In genomic region chr7:151254851-151255250, GRCh38 we compare ENCODE assay signal across 28 cellular contexts. TPM values are rescaled to one million over a fixed set of nuclear protein-coding genes. Genes with fewer than 3 reads are reported as not detected.
"Had no signal": no experiment of that assay in that cellular context is flagged by ENCODE, and none has a peak within 500 bp of the region (broad histone marks: within the 10 kb centered on the region; RNA-seq: fewer than 3 reads in every experiment).

No MANE protein-coding gene starts in this region.

- ATAC-seq: activated CD4-positive, CD25-positive, alpha-beta regulatory T cell treated with anti-CD3 and anti-CD28 coated beads, Interleukin-2, amount 50 U/mL, for 24 hours; activated CD8-positive, alpha-beta T cell treated with anti-CD3 and anti-CD28 coated beads for 36 hours; activated T-cell treated with anti-CD3 and anti-CD28 coated beads, Interleukin-2, amount 50 U/mL, for 72 hours; Panc1; SK-N-SH treated with all-trans-retinoic acid at 6 μM for 48 hours had no signal

- H3K36me3 Mint-ChIP-seq: activated naive CD8-positive, alpha-beta T cell treated with anti-CD3 and anti-CD28 coated beads, Interleukin-2, amount 10 ng/mL, durations not matched to agents 7 days and 5 days had no signal

- H3K27ac Mint-ChIP-seq: activated CD8-positive, alpha-beta T cell treated with anti-CD3 and anti-CD28 coated beads for 36 hours; activated naive CD8-positive, alpha-beta T cell treated with anti-CD3 and anti-CD28 coated beads, Interleukin-2, amount 10 ng/mL, durations not matched to agents 7 days and 5 days; activated T-cell treated with anti-CD3 and anti-CD28 coated beads, Interleukin-2, amount 50 U/mL, for 72 hours had no signal

- H3K36me3 ChIP-seq: adrenal gland, breast epithelium had no signal

- H3K27me3 ChIP-seq: adrenal gland, breast epithelium, SJSA1 had no signal

- H3K27ac ChIP-seq: adrenal gland, KMS-11, SJSA1 had no signal

- H3K4me2 ChIP-seq: KMS-11 had no signal

- H3K9me3 ChIP-seq: adrenal gland, breast epithelium, SJSA1 had no signal

- DNase-seq: activated CD4-positive, alpha-beta T cell treated with anti-CD3 and anti-CD28 coated beads for 4 hours; activated CD8-positive, alpha-beta memory T cell treated with anti-CD3 and anti-CD28 coated beads, Interleukin-2, amount 50 U/mL, for 4 hours; activated CD8-positive, alpha-beta T cell treated with anti-CD3 and anti-CD28 coated beads for 36 hours; activated naive CD4-positive, alpha-beta T cell treated with anti-CD3 and anti-CD28 coated beads, Interleukin-2, amount 50 U/mL, for 16 hours; activated naive CD8-positive, alpha-beta T cell treated with anti-CD3 and anti-CD28 coated beads, Interleukin-2, amount 10 ng/mL, durations not matched to agents 7 days and 5 days; activated T-cell treated with anti-CD3 and anti-CD28 coated beads, Interleukin-2, amount 50 U/mL, for 72 hours; anterior cingulate cortex; NCI-H1092; NCI-H1417; NCI-H1930; NCI-H2171 treated with DMSO at 0.1 percent for 48 hours; NCI-H345; NCI-H510A; NCI-H526 treated with DMSO at 0.1 percent for 48 hours; NCI-H82; NK-92 treated with Interleukin-12 subunit alpha and Interleukin-12 subunit beta, amount 100 ng/mL, for 24 hours; OCI-M1; RPMI8226; SHP77; SW 1271 had no signal

- H3K9ac ChIP-seq: KMS-11 had no signal

- H3K9me3 Mint-ChIP-seq: activated CD8-positive, alpha-beta T cell treated with anti-CD3 and anti-CD28 coated beads for 36 hours; activated naive CD8-positive, alpha-beta T cell treated with anti-CD3 and anti-CD28 coated beads, Interleukin-2, amount 10 ng/mL, durations not matched to agents 7 days and 5 days; activated T-cell treated with anti-CD3 and anti-CD28 coated beads, Interleukin-2, amount 50 U/mL, for 72 hours had no signal

- H3K4me3 ChIP-seq: adrenal gland, breast epithelium, SJSA1 had no signal

- H3K4me1 ChIP-seq: breast epithelium had no signal

- H3K4me3 Mint-ChIP-seq: activated CD8-positive, alpha-beta T cell treated with anti-CD3 and anti-CD28 coated beads for 36 hours; activated naive CD8-positive, alpha-beta T cell treated with anti-CD3 and anti-CD28 coated beads, Interleukin-2, amount 10 ng/mL, durations not matched to agents 7 days and 5 days; activated T-cell treated with anti-CD3 and anti-CD28 coated beads, Interleukin-2, amount 50 U/mL, for 72 hours had no signal

RNA-seq across cellular contexts. Expression of gene H2BK1, which starts 44.6 kb away (rescaled TPM):
- total RNA-seq: activated CD8-positive, alpha-beta T cell treated with anti-CD3 and anti-CD28 coated beads for 36 hours; adrenal gland; breast epithelium; MCF 10A; SJSA1 had no signal
- polyA plus RNA-seq: adrenal gland had no signal
